In genomic region chr7:143284591-143285453, GRCh38 we compare ENCODE assay signal across 9 cellular contexts. TPM values are rescaled to one million over a fixed set of nuclear protein-coding genes. Genes with fewer than 3 reads are reported as not detected.
DNase-seq lines count a peak whose midpoint lies in the region; ATAC-seq lines count a peak whose summit lies in the region.
"Had no signal": no experiment of that assay in that cellular context is flagged by ENCODE, and none has a peak within 500 bp of the region (broad histone marks: within the 10 kb centered on the region; RNA-seq: fewer than 3 reads in every experiment).

TMEM139 (plus strand) TSS chr7:143284958; CDS start chr7:143285958, 1,000 bp downstream.

- peak within 1 kb of the TSS in 6 of 8 donors; percentile 9 to 69 (median 19) for H3K4me3 Mint-ChIP-seq in CD4-positive, alpha-beta memory T cell

- H3K9me3 ChIP-seq in CD4-positive, alpha-beta memory T cell (ENCODE audit: control insufficient read depth in 1 of 2, low read length in 2 of 2), result no peaks in the 10 kb centered on the region
- H3K9me3 ChIP-seq in endocrine pancreas (ENCODE audit: control insufficient read depth, low read length) (no peaks in the 10 kb centered on the region), mucosa of stomach (ENCODE audit: control insufficient read depth, low read length) (no peaks in the 10 kb centered on the region)

- no peaks in the 10 kb centered on the region for H3K27me3 ChIP-seq in CD4-positive, alpha-beta memory T cell (ENCODE audit: insufficient read depth, low read length)
- no peaks in the 10 kb centered on the region for H3K27me3 ChIP-seq in endocrine pancreas (ENCODE audit: control insufficient read depth, insufficient read depth, low read length)
- no peaks in the 10 kb centered on the region for H3K27me3 ChIP-seq in mucosa of stomach (ENCODE audit: control insufficient read depth, insufficient read depth, low read length)

- H3K9ac ChIP-seq in endocrine pancreas (ENCODE audit: control insufficient read depth, insufficient read depth, low read length) (peak within 1 kb of the TSS; percentile 23), mucosa of stomach (ENCODE audit: low read length) (peak within 1 kb of the TSS; percentile 36)

- ATAC-seq in GM19455 (IDR thresholded peaks at IDR 0.05; ENCODE audit: unreplicated experiment), result no peak

- H3K4me1 Mint-ChIP-seq in CD4-positive, alpha-beta memory T cell, result peaks cover 38 to 62% (median 49%) of the 10 kb centered on the region in 4 donors

- CTCF ChIA-PET in CD4-positive, alpha-beta memory T cell (lab: Charles Lee; ENCODE audit: partially characterized antibody), result interaction anchor here (3.8 kb wide), 2 partner anchors 16 to 45 kb away, joined by 28 to 40 read pairs; no protein-coding TSS in a partner anchor

- H3K9me3 Mint-ChIP-seq in CD4-positive, alpha-beta memory T cell, result peaks cover 0 to 2% (median 0%) of the 10 kb centered on the region in 8 donors

- no peak within 1 kb of the TSS for H3K4me3 ChIP-seq in CD4-positive, alpha-beta memory T cell (ENCODE audit: low read length in 2 of 2)
- H3K4me3 ChIP-seq in endocrine pancreas (ENCODE audit: control insufficient read depth, insufficient read depth, low read length) (peak within 1 kb of the TSS; percentile 69), mucosa of stomach (ENCODE audit: low read length) (peak within 1 kb of the TSS; percentile 35)

- no peak within 1 kb of the TSS for H3K27ac ChIP-seq in CD4-positive, alpha-beta memory T cell (ENCODE audit: low read depth, low read length)

- H3K36me3 Mint-ChIP-seq in CD4-positive, alpha-beta memory T cell, result peaks cover 0 to 14% of the 10 kb centered on the region in 2 donors

- DNase-seq in CD4-positive, alpha-beta memory T cell, result no peak
- DNase-seq in NCI-H146 (lab: John Stamatoyannopoulos, UW), result peak; percentile 40
- no peak for DNase-seq in OCI-M1 (lab: John Stamatoyannopoulos, UW)
- DNase-seq in NCI-H2107 (lab: John Stamatoyannopoulos, UW), result no peak
- DNase-seq in germinal center (ENCODE audit: low spot score), result no peak
- DNase-seq: activated gamma-delta T cell had no signal

- POLR2A ChIA-PET in CD4-positive, alpha-beta memory T cell (lab: Charles Lee; ENCODE audit: partially characterized antibody), result interaction anchor here (1.7 kb wide), 1 partner anchor 20 kb away, joined by 11 read pairs; the partner anchor contains the start of gene GSTK1

- H3K36me3 ChIP-seq in CD4-positive, alpha-beta memory T cell (ENCODE audit: insufficient read depth, low read length), result no peaks in the 10 kb centered on the region
- H3K36me3 ChIP-seq in endocrine pancreas (ENCODE audit: control insufficient read depth, insufficient read depth, low read length) (no peaks in the 10 kb centered on the region), mucosa of stomach (ENCODE audit: control insufficient read depth, insufficient read depth, low read length) (no peaks in the 10 kb centered on the region)

- peaks cover 36% of the 10 kb centered on the region for H3K4me1 ChIP-seq in CD4-positive, alpha-beta memory T cell (ENCODE audit: insufficient read depth, low read length)
- H3K4me1 ChIP-seq in endocrine pancreas (ENCODE audit: control insufficient read depth, insufficient read depth, low read length) (no peaks in the 10 kb centered on the region), mucosa of stomach (ENCODE audit: control insufficient read depth, insufficient read depth, low read length) (peaks cover 45% of the 10 kb centered on the region)

- peak within 1 kb of the TSS; percentile 22 to 88 (median 72) for H3K27ac Mint-ChIP-seq in CD4-positive, alpha-beta memory T cell

- intact Hi-C loops in CD4-positive, alpha-beta memory T cell (cut with micrococcal nuclease), result no loop called here

- no peaks in the 10 kb centered on the region for H3K27me3 Mint-ChIP-seq in CD4-positive, alpha-beta memory T cell

RNA-seq across cellular contexts. Expression of gene TMEM139, which starts in this region (rescaled TPM):
- 1 to 10 TPM in 1 of 2 experiments, under 1 TPM in 1; 0.61 to 1.8 TPM for total RNA-seq in CD4-positive, alpha-beta memory T cell
- 1 to 10 TPM; 1.0 to 2.1 TPM for polyA plus RNA-seq in CD4-positive, alpha-beta memory T cell

Comparison
In these comparisons a context has a peak if more than half of its experiments do, and no peak if none do; other contexts are left out.
1. H3K4me3 ChIP-seq: peak in endocrine pancreas (single experiment) and mucosa of stomach (single experiment); none in CD4-positive, alpha-beta memory T cell (0 of 2).